ENCODE assay signal across 13 cellular contexts in the genomic region with DNA sequence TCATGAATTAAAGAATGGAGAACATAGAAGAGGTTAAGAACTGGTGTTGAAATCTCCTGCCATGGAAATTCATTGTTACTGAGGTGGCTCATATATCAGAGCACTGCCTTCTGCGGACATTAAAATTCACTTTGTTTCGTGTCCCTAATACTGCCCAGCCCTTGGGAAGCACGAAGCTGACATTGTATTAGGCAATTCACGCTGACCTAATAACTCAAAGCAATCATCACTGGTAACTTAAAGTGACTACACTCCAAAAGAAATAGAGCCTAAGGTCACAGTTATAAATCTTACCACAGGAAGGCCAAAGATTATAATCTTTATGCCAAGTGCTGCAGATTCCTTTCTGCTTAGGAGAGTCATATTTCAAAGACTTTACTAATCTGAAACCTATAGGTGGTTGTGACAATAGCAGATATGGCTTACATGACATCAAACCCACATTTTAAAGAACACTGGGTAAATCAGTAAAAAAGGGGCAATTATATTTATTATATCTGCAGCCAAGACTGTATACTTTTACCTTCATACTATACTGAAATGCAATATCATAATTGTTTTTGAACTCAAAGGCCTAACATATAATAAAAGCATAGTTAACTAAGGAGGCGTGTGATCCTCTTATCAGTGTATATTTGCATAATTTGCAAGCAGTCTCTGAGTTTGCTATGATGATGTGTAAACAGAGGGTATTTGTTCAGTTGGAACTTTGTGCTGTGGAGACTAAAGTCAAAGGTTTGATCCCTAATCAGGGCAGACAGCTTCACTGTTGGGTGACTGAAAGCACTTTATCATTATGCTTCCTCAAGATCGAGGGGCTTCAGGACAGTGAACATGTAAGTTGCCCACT. TPM values are rescaled to one million over a fixed set of nuclear protein-coding genes. Genes with fewer than 3 reads are reported as not detected.
DNase-seq lines count a peak whose midpoint lies in the region; TF ChIP-seq lines count a peak whose summit lies in the region.
"Had no signal": no experiment of that assay in that cellular context is flagged by ENCODE, and none has a peak within 500 bp of the region (broad histone marks: within the 10 kb centered on the region; RNA-seq: fewer than 3 reads in every experiment).

No MANE protein-coding gene starts in this region.

- H3K4me1 Mint-ChIP-seq in MCF 10A (ENCODE audit: insufficient read depth, unreplicated experiment) = peaks cover 19% of the 10 kb centered on the region
- H3K4me1 Mint-ChIP-seq: neural crest cell had no signal

- no peak for TF ChIP-seq EP300 in esophagus muscularis mucosa (IDR thresholded peaks at IDR 0.05)

- BruUV-seq in MCF 10A (replicated peaks; lab: Mats Ljungman, UMichigan) = no TSS peak

- H3K79me1 ChIP-seq in mesenchymal stem cell (replicated peaks; ENCODE audit: low read length, poor library complexity, severe bottlenecking) = peaks cover 2% of the 10 kb centered on the region

- H3K4me3 Mint-ChIP-seq in MCF 10A (ENCODE audit: unreplicated experiment) = no peak overlapping the region
- H3K4me3 Mint-ChIP-seq: neural crest cell; stimulated activated naive B cell treated with anti-CD40 and anti-IgM and Interleukin-4, amounts not matched to agents 10 μg/mL and 1 μg/mL and 100 μg/mL, for 72 hours had no signal

- H3K23ac ChIP-seq in mesenchymal stem cell (ENCODE audit: low read length in 2 of 2) = no peak overlapping the region

- CTCF ChIA-PET in MCF 10A (lab: Yijun Ruan, JAX) = interaction anchor here (0.5 to 10.0 kb wide), 34 partner anchors 9 to 1992 kb away, joined by 3 to 205 read pairs (median 3); partner anchors contain the start of gene MET

- no peak overlapping the region for H3K27ac ChIP-seq in breast epithelium
- peak overlapping the region; percentile 22 for H3K27ac ChIP-seq in mesenchymal stem cell (ENCODE audit: low read length, poor library complexity, severe bottlenecking)
- H3K27ac ChIP-seq in coronary artery = no peak overlapping the region
- H3K27ac ChIP-seq in esophagus muscularis mucosa (replicated peaks in 1 of 4) = no peak overlapping the region
- H3K27ac ChIP-seq: WERI-Rb-1 had no signal

- H3K9me3 ChIP-seq in breast epithelium (no peaks in the 10 kb centered on the region), adipocyte (ENCODE audit: control insufficient read depth, low read length) (no peaks in the 10 kb centered on the region), mesenchymal stem cell (ENCODE audit: control insufficient read depth, low read length) (no peaks in the 10 kb centered on the region), esophagus muscularis mucosa (no peaks in the 10 kb centered on the region)

- H2BK12ac ChIP-seq in mesenchymal stem cell (ENCODE audit: low read length in 2 of 2) = no peak overlapping the region

- peak overlapping the region; percentile 60 for H3K9ac ChIP-seq in adipocyte (ENCODE audit: low read length)
- H3K9ac ChIP-seq in mesenchymal stem cell (ENCODE audit: low read length) = peak overlapping the region; percentile 39

- H4K91ac ChIP-seq in mesenchymal stem cell (ENCODE audit: low read length) = no peak overlapping the region

- H3K27me3 ChIP-seq in breast epithelium = no peaks in the 10 kb centered on the region
- H3K27me3 ChIP-seq in adipocyte (replicated peaks; ENCODE audit: control insufficient read depth, insufficient read depth, low read length) = no peaks in the 10 kb centered on the region
- H3K27me3 ChIP-seq in mesenchymal stem cell (ENCODE audit: control insufficient read depth in 1 of 2, insufficient read depth in 1 of 2, low read length in 2 of 2) = no peaks in the 10 kb centered on the region
- no peaks in the 10 kb centered on the region for H3K27me3 ChIP-seq in esophagus muscularis mucosa

- no peak overlapping the region for H3K18ac ChIP-seq in mesenchymal stem cell (ENCODE audit: low read depth in 1 of 2, low read length in 2 of 2)

- no peak overlapping the region for H2BK15ac ChIP-seq in mesenchymal stem cell (ENCODE audit: low read depth, poor library complexity, severe bottlenecking)

- H3K9me3 Mint-ChIP-seq in MCF 10A (ENCODE audit: unreplicated experiment) = no peaks in the 10 kb centered on the region
- H3K9me3 Mint-ChIP-seq: neural crest cell; stimulated activated naive B cell treated with anti-CD40 and anti-IgM and Interleukin-4, amounts not matched to agents 10 μg/mL and 1 μg/mL and 100 μg/mL, for 72 hours had no signal

- no peak overlapping the region for H2AFZ ChIP-seq in mesenchymal stem cell (ENCODE audit: low read depth, low read length)

- H3K4me3 ChIP-seq in breast epithelium (no peak overlapping the region), adipocyte (ENCODE audit: low read length) (peak overlapping the region; percentile 23), mesenchymal stem cell (ENCODE audit: insufficient read depth in 1 of 2, low read depth in 1 of 2, low read length in 2 of 2) (no peak overlapping the region), coronary artery (no peak overlapping the region), esophagus muscularis mucosa (no peak overlapping the region)

- no peak overlapping the region for H3K14ac ChIP-seq in mesenchymal stem cell (ENCODE audit: low read length in 2 of 2)

- H3K36me3 ChIP-seq in breast epithelium (no peaks in the 10 kb centered on the region), adipocyte (ENCODE audit: control insufficient read depth, insufficient read depth, low read length, severe bottlenecking) (no peaks in the 10 kb centered on the region), mesenchymal stem cell (ENCODE audit: control insufficient read depth in 1 of 2, insufficient read depth in 2 of 2, low read depth in 1 of 2, low read length in 2 of 2) (no peaks in the 10 kb centered on the region), esophagus muscularis mucosa (no peaks in the 10 kb centered on the region)
- H3K36me3 ChIP-seq: WERI-Rb-1 had no signal

- no peak overlapping the region for H3K4me2 ChIP-seq in mesenchymal stem cell (ENCODE audit: low read length, poor library complexity, severe bottlenecking)

- H3K36me3 Mint-ChIP-seq in MCF 10A (ENCODE audit: insufficient read depth, unreplicated experiment) = no peaks in the 10 kb centered on the region
- H3K36me3 Mint-ChIP-seq: stimulated activated naive B cell treated with anti-CD40 and anti-IgM and Interleukin-4, amounts not matched to agents 10 μg/mL and 1 μg/mL and 100 μg/mL, for 72 hours had no signal

- TF ChIP-seq POLR2A in breast epithelium (IDR thresholded peaks at IDR 0.05) = no peak
- TF ChIP-seq POLR2A in esophagus muscularis mucosa (IDR thresholded peaks at IDR 0.05; ENCODE audit: low read depth) = no peak

- no peak overlapping the region for H2BK5ac ChIP-seq in mesenchymal stem cell (ENCODE audit: low read depth, low read length, poor library complexity, severe bottlenecking)

- H3K27ac Mint-ChIP-seq in MCF 10A (ENCODE audit: low read depth, unreplicated experiment) = peak overlapping the region; percentile 75
- H3K27ac Mint-ChIP-seq: stimulated activated naive B cell treated with anti-CD40 and anti-IgM and Interleukin-4, amounts not matched to agents 10 μg/mL and 1 μg/mL and 100 μg/mL, for 72 hours had no signal

- peak overlapping the region; percentile 96 for H2AK5ac ChIP-seq in mesenchymal stem cell (ENCODE audit: low read length, severe bottlenecking)

- no peak overlapping the region for H2BK120ac ChIP-seq in mesenchymal stem cell (ENCODE audit: low read depth, low read length)

- peak; percentile 17 for DNase-seq in MCF 10A (ENCODE audit: unreplicated experiment)
- no peak for DNase-seq in breast epithelium (ENCODE audit: low spot score in 2 of 2)
- no peak for DNase-seq in adipocyte (ENCODE audit: low read depth)
- DNase-seq in mesenchymal stem cell = peak; percentile 26
- no peak for DNase-seq in 8988T
- DNase-seq in coronary artery (ENCODE audit: low spot score) = no peak
- DNase-seq in esophagus muscularis mucosa (ENCODE audit: extremely low spot score) = no peak
- DNase-seq in SIG-M5 (lab: John Stamatoyannopoulos, UW) = no peak
- DNase-seq: activated T-cell treated with anti-CD3 and anti-CD28 coated beads, Interleukin-2, amount 50 U/mL, for 48 hours; stimulated activated CD4-positive, alpha-beta T cell treated with anti-CD3 and anti-CD28 coated beads, Interleukin-2, amount 100 ng/mL, for 24 hours; stimulated activated naive B cell treated with anti-CD40 and anti-IgM and Interleukin-4, amounts not matched to agents 10 μg/mL and 1 μg/mL and 100 μg/mL, for 72 hours had no signal

- TF ChIP-seq CTCF in MCF 10A (IDR thresholded peaks at IDR 0.05; ENCODE audit: unreplicated experiment) = no peak
- TF ChIP-seq CTCF in breast epithelium (IDR thresholded peaks at IDR 0.05) = no peak
- no peak for TF ChIP-seq CTCF in coronary artery (IDR thresholded peaks at IDR 0.05)
- TF ChIP-seq CTCF in esophagus muscularis mucosa (IDR thresholded peaks at IDR 0.05) = no peak

- H3K27me3 Mint-ChIP-seq in MCF 10A (ENCODE audit: insufficient read depth, unreplicated experiment) = no peaks in the 10 kb centered on the region
- H3K27me3 Mint-ChIP-seq: stimulated activated naive B cell treated with anti-CD40 and anti-IgM and Interleukin-4, amounts not matched to agents 10 μg/mL and 1 μg/mL and 100 μg/mL, for 72 hours had no signal

- intact Hi-C loops in MCF 10A (cut with micrococcal nuclease) = no loop called here
- intact Hi-C loops in breast epithelium (cut with DNase I; ENCODE audit: low total_unique reads) = no loop called here
- intact Hi-C loops in esophagus muscularis mucosa (cut with DNase I) = loop anchor here (5.0 kb wide), 1 partner anchor 638 kb away; no protein-coding TSS in a partner anchor

- H3K4me1 ChIP-seq in breast epithelium (no peaks in the 10 kb centered on the region), adipocyte (ENCODE audit: control insufficient read depth, insufficient read depth, low read length) (peaks cover 49% of the 10 kb centered on the region), mesenchymal stem cell (ENCODE audit: control insufficient read depth, insufficient read depth, low read depth, low read length) (peaks cover 7% of the 10 kb centered on the region), esophagus muscularis mucosa (peaks cover 0 to 7% (median 5%) of the 10 kb centered on the region in 4 donors)

- no peak overlapping the region for H3K4ac ChIP-seq in mesenchymal stem cell (ENCODE audit: low read depth in 1 of 2, low read length in 2 of 2)

- POLR2A ChIA-PET in MCF 10A (lab: Yijun Ruan, JAX) = interaction anchor here (0.6 to 2.6 kb wide), 15 partner anchors 9 to 317 kb away, joined by 3 to 24 read pairs (median 5); partner anchors contain the start of gene MET

- H4K8ac ChIP-seq in mesenchymal stem cell (ENCODE audit: low read length) = no peak overlapping the region

- 45% methylated on average over 6 of the region's 6 CpGs for WGBS in mesenchymal stem cell
- 56% methylated on average over 6 of the region's 6 CpGs for WGBS in esophagus muscularis mucosa

RNA-seq across cellular contexts. Expression of gene CAPZA2, which starts 51.9 kb away (rescaled TPM):
- total RNA-seq in MCF 10A (2022) (173 and 210 TPM in 2 replicates), breast epithelium (100 to 1,000 TPM; 117 to 138 (median 134) TPM), esophagus muscularis mucosa (100 to 1,000 TPM; 167 to 223 (median 195) TPM)
- 81.3 TPM for polyA plus RNA-seq in mesenchymal stem cell (2013, experiment 1 of 2)
- polyA plus RNA-seq in mesenchymal stem cell (2013, experiment 2 of 2) = 77.0 TPM

Comparison
In these comparisons a context has a peak if more than half of its experiments do, and no peak if none do; other contexts are left out.
1. DNase-seq: peak in MCF 10A (single experiment) and mesenchymal stem cell (single experiment); none in breast epithelium (0 of 2), adipocyte (single experiment), 8988T (single experiment), coronary artery (single experiment), esophagus muscularis mucosa (single experiment) and SIG-M5 (single experiment).